Comparison of ENCODE assay signal across 8 cellular contexts in genomic region chr22:20507253-20508066, GRCh38. TPM values are rescaled to one million over a fixed set of nuclear protein-coding genes. Genes with fewer than 3 reads are reported as not detected.
A peak's percentile ranks its signal among the peaks of the same experiment; 100 is the strongest.
DNase-seq lines count a peak whose midpoint lies in the region; ATAC-seq and TF ChIP-seq lines count a peak whose summit lies in the region.

Gene MED15 (plus strand): TSS chr22:20507610. CDS start chr22:20507679, 69 bp downstream.

- TF ChIP-seq POLR2A in GM18951 (IDR thresholded peaks at IDR 0.05; ENCODE audit: extremely low read depth, insufficient read depth, insufficient read length) = peak; percentile 93

- no peaks in the 10 kb centered on the region for H3K27me3 Mint-ChIP-seq in chondrocyte (ENCODE audit: low read depth)

- DNase-seq in AG09309 (ENCODE audit: low read depth) = no peak
- DNase-seq in NCI-H510A treated with DMSO at 0.1 percent for 48 hours (lab: John Stamatoyannopoulos, UW) = peak; percentile 64
- DNase-seq in activated CD4-positive, alpha-beta T cell treated with anti-CD3 and anti-CD28 coated beads for 24 hours (ENCODE audit: low read depth in 2 of 2) = peak; percentile 76 to 86
- DNase-seq in chondrocyte (ENCODE audit: low spot score) = peak; percentile 95
- peak; percentile 92 for DNase-seq in kidney tubule cell (ENCODE audit: low spot score)
- DNase-seq in stimulated activated CD4-positive, alpha-beta T cell treated with anti-CD3 and anti-CD28 coated beads, Interleukin-1b, Interleukin-23, amount 100 ng/mL, for 24 hours (ENCODE audit: low read depth in 4 of 4, low spot score in 1 of 4) = peak; percentile 67 to 85 (median 80)

- peak within 1 kb of the TSS; percentile 92 for H3K4me3 ChIP-seq in AG09309 (ENCODE audit: control insufficient read depth, low read depth, low read length)

- peaks cover 63% of the 10 kb centered on the region for H3K4me1 Mint-ChIP-seq in chondrocyte (ENCODE audit: low read depth)

- peak within 1 kb of the TSS; percentile 99 for H3K27ac Mint-ChIP-seq in chondrocyte (ENCODE audit: unreplicated experiment)

- TF ChIP-seq CTCF in AG09309 (IDR thresholded peaks at IDR 0.05; ENCODE audit: control insufficient read depth, insufficient read depth, low read depth, low read length, missing control alignments) = no peak
- no peak for TF ChIP-seq CTCF in chondrocyte (IDR thresholded peaks at IDR 0.05)

- peaks cover 4% of the 10 kb centered on the region for H3K36me3 Mint-ChIP-seq in chondrocyte (ENCODE audit: low read depth)

- H3K4me3 Mint-ChIP-seq in chondrocyte (ENCODE audit: unreplicated experiment) = peak within 1 kb of the TSS; percentile 98

- ATAC-seq in HG03196 (IDR thresholded peaks at IDR 0.05; ENCODE audit: unreplicated experiment) = peak; percentile 80

- no peaks in the 10 kb centered on the region for H3K9me3 Mint-ChIP-seq in chondrocyte (ENCODE audit: low read depth)

- in situ Hi-C loops in GM18951 (cut with MboI; ENCODE audit: low sequenced_read_pairs, unreplicated experiment) = no loop called here

RNA-seq across cellular contexts. Expression of gene MED15, which starts in this region (rescaled TPM):
- total RNA-seq in chondrocyte = 105 to 111 TPM (median 110 TPM) in 3 replicates
